In genomic region chr7:10703981-10704380, GRCh38 we compare ENCODE assay signal across 33 cellular contexts.
"Had no signal": no experiment of that assay in that cellular context is flagged by ENCODE, and none has a peak within 500 bp of the region (broad histone marks: within the 10 kb centered on the region; RNA-seq: fewer than 3 reads in every experiment).

No MANE protein-coding gene starts in this region.

- H3K9me3 ChIP-seq: adrenal gland, body of pancreas had no signal

- H3K36me3 Mint-ChIP-seq: activated CD8-positive, alpha-beta memory T cell treated with anti-CD3 and anti-CD28 coated beads, Interleukin-2, amount 10 ng/mL, durations not matched to agents 7 days and 5 days; activated naive CD4-positive, alpha-beta T cell treated with anti-CD3 and anti-CD28 coated beads, Interleukin-2, amount 50 U/mL, for 24 hours; activated naive CD8-positive, alpha-beta T cell treated with anti-CD3 and anti-CD28 coated beads for 36 hours had no signal

- H3K4me3 Mint-ChIP-seq: activated B cell treated with CpG ODN at 0.5 μM for 24 hours; activated CD8-positive, alpha-beta memory T cell treated with anti-CD3 and anti-CD28 coated beads, Interleukin-2, amount 10 ng/mL, durations not matched to agents 7 days and 5 days; activated CD8-positive, alpha-beta T cell treated with anti-CD3 and anti-CD28 coated beads, Interleukin-2, amount 10 ng/mL, durations not matched to agents 7 days and 5 days; activated naive CD4-positive, alpha-beta T cell treated with anti-CD3 and anti-CD28 coated beads for 36 hours; activated naive CD4-positive, alpha-beta T cell treated with anti-CD3 and anti-CD28 coated beads, Interleukin-2, amount 50 U/mL, for 24 hours; activated naive CD8-positive, alpha-beta T cell treated with anti-CD3 and anti-CD28 coated beads for 36 hours; activated naive CD8-positive, alpha-beta T cell treated with anti-CD3 and anti-CD28 coated beads, Interleukin-2, amount 50 U/mL, for 24 hours; activated T-helper 1 cell treated with anti-CD3 and anti-CD28 coated beads, Interleukin-12 subunit alpha, Interleukin-12 subunit beta, Interleukin-2, Interleukin-4 antibody, amounts not matched to agents 30 ng/mL and 10 ng/mL and 1 ng/mL, durations not matched to agents 14 hours and 24 hours and 36 hours; central memory CD8-positive, alpha-beta T cell; dendritic cell treated with granulocyte-macrophage colony-stimulating factor and Interleukin-4, amounts not matched to agents 40 ng/mL and 50 ng/mL, for 4 days; effector memory CD8-positive, alpha-beta T cell; T-helper 17 cell; T-helper 2 cell treated with Interferon-gamma antibody and Interleukin-4, amounts not matched to agents 5 μg/mL and 100 μg/mL, for 36 hours had no signal

- H3K4me3 ChIP-seq: adrenal gland, body of pancreas, coronary artery had no signal

- H3K27me3 ChIP-seq: adrenal gland, body of pancreas had no signal

- H3K4me1 ChIP-seq: adrenal gland had no signal

- H3K36me3 ChIP-seq: adrenal gland, WERI-Rb-1 had no signal

- H3K27me3 Mint-ChIP-seq: activated B cell treated with CpG ODN at 0.5 μM for 24 hours; activated CD8-positive, alpha-beta memory T cell treated with anti-CD3 and anti-CD28 coated beads, Interleukin-2, amount 10 ng/mL, durations not matched to agents 7 days and 5 days; activated naive CD4-positive, alpha-beta T cell treated with anti-CD3 and anti-CD28 coated beads, Interleukin-2, amount 50 U/mL, for 24 hours; activated naive CD8-positive, alpha-beta T cell treated with anti-CD3 and anti-CD28 coated beads for 36 hours; activated naive CD8-positive, alpha-beta T cell treated with anti-CD3 and anti-CD28 coated beads, Interleukin-2, amount 50 U/mL, for 24 hours; central memory CD8-positive, alpha-beta T cell; dendritic cell treated with granulocyte-macrophage colony-stimulating factor and Interleukin-4, amounts not matched to agents 40 ng/mL and 50 ng/mL, for 4 days; effector memory CD8-positive, alpha-beta T cell; T-helper 17 cell had no signal

- DNase-seq: activated B cell treated with CpG ODN at 0.5 μM for 24 hours; activated CD4-positive, alpha-beta T cell treated with anti-CD3 and anti-CD28 coated beads for 48 hours; activated CD4-positive, alpha-beta T cell treated with anti-CD3 and anti-CD28 coated beads, Interleukin-2, amount 50 U/mL, for 1 hour; activated CD4-positive, alpha-beta T cell treated with anti-CD3 and anti-CD28 coated beads, Interleukin-2, amount 50 U/mL, for 48 hours; activated CD8-positive, alpha-beta memory T cell treated with anti-CD3 and anti-CD28 coated beads, Interleukin-2, amount 10 ng/mL, durations not matched to agents 7 days and 5 days; activated CD8-positive, alpha-beta memory T cell treated with anti-CD3 and anti-CD28 coated beads, Interleukin-2, amount 50 U/mL, for 4 hours; activated CD8-positive, alpha-beta T cell treated with anti-CD3 and anti-CD28 coated beads, Interleukin-2, amount 10 ng/mL, durations not matched to agents 7 days and 5 days; activated effector memory CD4-positive, alpha-beta T cell treated with anti-CD3 and anti-CD28 coated beads, Interleukin-2, amount 50 U/mL, for 16 hours; activated naive CD4-positive, alpha-beta T cell treated with anti-CD3 and anti-CD28 coated beads for 36 hours; activated naive CD8-positive, alpha-beta T cell treated with anti-CD3 and anti-CD28 coated beads for 36 hours; activated naive CD8-positive, alpha-beta T cell treated with anti-CD3 and anti-CD28 coated beads, Interleukin-2, amount 50 U/mL, for 24 hours; activated T-cell treated with anti-CD3 and anti-CD28 coated beads, Interleukin-2, amount 50 U/mL, for 1 hour; activated T-cell treated with anti-CD3 and anti-CD28 coated beads, Interleukin-2, amount 50 U/mL, for 48 hours; adrenal gland; amygdala; aorta; body of pancreas; effector CD4-positive, alpha-beta T cell; effector memory CD8-positive, alpha-beta T cell; foreskin fibroblast; T-helper 1 cell; T-helper 17 cell; T1000; WERI-Rb-1 had no signal

- ATAC-seq: activated CD4-positive, CD25-positive, alpha-beta regulatory T cell treated with anti-CD3 and anti-CD28 coated beads, Interleukin-2, amount 50 U/mL, for 24 hours; activated CD8-positive, alpha-beta memory T cell treated with anti-CD3 and anti-CD28 coated beads, Interleukin-2, amount 10 ng/mL, durations not matched to agents 7 days and 5 days; activated CD8-positive, alpha-beta T cell treated with anti-CD3 and anti-CD28 coated beads, Interleukin-2, amount 10 ng/mL, durations not matched to agents 7 days and 5 days; activated naive CD8-positive, alpha-beta T cell treated with anti-CD3 and anti-CD28 coated beads, Interleukin-2, amount 50 U/mL, for 24 hours; body of pancreas; effector memory CD8-positive, alpha-beta T cell; esophagus mucosa; T-helper 17 cell had no signal

- H3K27ac ChIP-seq: adrenal gland, body of pancreas, coronary artery, WERI-Rb-1 had no signal

- H3K27ac Mint-ChIP-seq: activated B cell treated with CpG ODN at 0.5 μM for 24 hours; activated CD8-positive, alpha-beta memory T cell treated with anti-CD3 and anti-CD28 coated beads, Interleukin-2, amount 10 ng/mL, durations not matched to agents 7 days and 5 days; activated CD8-positive, alpha-beta T cell treated with anti-CD3 and anti-CD28 coated beads, Interleukin-2, amount 10 ng/mL, durations not matched to agents 7 days and 5 days; activated naive CD4-positive, alpha-beta T cell treated with anti-CD3 and anti-CD28 coated beads for 36 hours; activated naive CD4-positive, alpha-beta T cell treated with anti-CD3 and anti-CD28 coated beads, Interleukin-2, amount 50 U/mL, for 24 hours; activated naive CD8-positive, alpha-beta T cell treated with anti-CD3 and anti-CD28 coated beads for 36 hours; activated naive CD8-positive, alpha-beta T cell treated with anti-CD3 and anti-CD28 coated beads, Interleukin-2, amount 50 U/mL, for 24 hours; activated T-helper 1 cell treated with anti-CD3 and anti-CD28 coated beads, Interleukin-12 subunit alpha, Interleukin-12 subunit beta, Interleukin-2, Interleukin-4 antibody, amounts not matched to agents 30 ng/mL and 10 ng/mL and 1 ng/mL, durations not matched to agents 14 hours and 24 hours and 36 hours; activated T-helper 2 cell treated with anti-CD3 and anti-CD28 coated beads, Interferon-gamma antibody, Interleukin-2, Interleukin-4, amounts not matched to agents 10 μg/mL and 5 μg/mL and 100 μg/mL, durations not matched to agents 14 hours and 24 hours and 36 hours; dendritic cell treated with granulocyte-macrophage colony-stimulating factor and Interleukin-4, amounts not matched to agents 40 ng/mL and 50 ng/mL, for 4 days; effector memory CD8-positive, alpha-beta T cell; T-helper 17 cell; T-helper 2 cell treated with Interferon-gamma antibody and Interleukin-4, amounts not matched to agents 5 μg/mL and 100 μg/mL, for 36 hours had no signal

- H3K9me3 Mint-ChIP-seq: activated B cell treated with CpG ODN at 0.5 μM for 24 hours had no signal

- H3K4me1 Mint-ChIP-seq: activated CD8-positive, alpha-beta memory T cell treated with anti-CD3 and anti-CD28 coated beads, Interleukin-2, amount 10 ng/mL, durations not matched to agents 7 days and 5 days; activated naive CD4-positive, alpha-beta T cell treated with anti-CD3 and anti-CD28 coated beads, Interleukin-2, amount 50 U/mL, for 24 hours; activated naive CD8-positive, alpha-beta T cell treated with anti-CD3 and anti-CD28 coated beads for 36 hours; central memory CD8-positive, alpha-beta T cell; T-helper 17 cell had no signal
